Comparison of ENCODE assay signal across 26 cellular contexts in genomic region chr17:27783440-27783839, GRCh38. TPM values are rescaled to one million over a fixed set of nuclear protein-coding genes. Genes with fewer than 3 reads are reported as not detected.
"Had no signal": no experiment of that assay in that cellular context is flagged by ENCODE, and none has a peak within 500 bp of the region (broad histone marks: within the 10 kb centered on the region; RNA-seq: fewer than 3 reads in every experiment).

No MANE protein-coding gene starts in this region.

- H3K36me3 Mint-ChIP-seq: memory B cell; naive thymus-derived CD4-positive, alpha-beta T cell; natural killer cell treated with Interleukin-12 subunit alpha and Interleukin-12 subunit beta and Interleukin-15 and Interleukin-18, amount 100 ng/mL, for 72 hours; stimulated activated naive B cell treated with anti-CD40 and anti-IgM and Interleukin-4, amounts not matched to agents 10 μg/mL and 1 μg/mL and 100 μg/mL, for 72 hours had no signal

- DNase-seq: kidney glomerular epithelial cell; left cardiac atrium; midbrain; naive thymus-derived CD4-positive, alpha-beta T cell; stimulated activated CD4-positive, alpha-beta T cell treated with anti-CD3 and anti-CD28 coated beads, Interleukin-1b, Interleukin-23, amount 100 ng/mL, for 48 hours; stimulated activated CD4-positive, alpha-beta T cell treated with anti-CD3 and anti-CD28 coated beads, Interleukin-2, amount 100 ng/mL, for 48 hours; stimulated activated CD4-positive, alpha-beta T cell treated with anti-CD3 and anti-CD28 coated beads, Interleukin-4, amount 100 ng/mL, for 4 hours; stimulated activated naive B cell treated with anti-CD40 and anti-IgM and Interleukin-4, amounts not matched to agents 10 μg/mL and 1 μg/mL and 100 μg/mL, for 72 hours; stimulated activated naive CD8-positive, alpha-beta T cell treated with anti-CD3 and anti-CD28 coated beads, Interleukin-15, Interleukin-2, amounts not matched to agents 100 U/mL and 50 U/mL, for 24 hours; stomach; testis; thyroid gland; transverse colon; upper lobe of right lung had no signal

- H3K4me1 ChIP-seq: parathyroid adenoma, psoas muscle, right lobe of liver, stomach, testis, thyroid gland, transverse colon, upper lobe of right lung had no signal

- H3K4me3 ChIP-seq: heart left ventricle, hepatocyte, mucosa of descending colon, psoas muscle, right lobe of liver, smooth muscle cell, stomach, testis, thyroid gland, transverse colon, upper lobe of right lung had no signal

- H2AFZ ChIP-seq: hepatocyte, parathyroid adenoma had no signal

- H3K9me3 ChIP-seq: heart left ventricle, mucosa of descending colon, psoas muscle, right lobe of liver, stomach, testis, thyroid gland, transverse colon, upper lobe of right lung had no signal

- H3K4me1 Mint-ChIP-seq: memory B cell; naive thymus-derived CD4-positive, alpha-beta T cell; stimulated activated naive B cell treated with anti-CD40 and anti-IgM and Interleukin-4, amounts not matched to agents 10 μg/mL and 1 μg/mL and 100 μg/mL, for 72 hours had no signal

- H3K27me3 ChIP-seq: heart left ventricle, hepatocyte, right lobe of liver, stomach, testis, thyroid gland, transverse colon, upper lobe of right lung had no signal

- H3K9ac ChIP-seq: parathyroid adenoma had no signal

- H3K4me2 ChIP-seq: hepatocyte, smooth muscle cell had no signal

- H3K27ac Mint-ChIP-seq: memory B cell; naive thymus-derived CD4-positive, alpha-beta T cell; natural killer cell treated with Interleukin-12 subunit alpha and Interleukin-12 subunit beta and Interleukin-15 and Interleukin-18, amount 100 ng/mL, for 72 hours; stimulated activated naive B cell treated with anti-CD40 and anti-IgM and Interleukin-4, amounts not matched to agents 10 μg/mL and 1 μg/mL and 100 μg/mL, for 72 hours had no signal

- H3K4me3 Mint-ChIP-seq: memory B cell; naive thymus-derived CD4-positive, alpha-beta T cell; natural killer cell treated with Interleukin-12 subunit alpha and Interleukin-12 subunit beta and Interleukin-15 and Interleukin-18, amount 100 ng/mL, for 72 hours; stimulated activated naive B cell treated with anti-CD40 and anti-IgM and Interleukin-4, amounts not matched to agents 10 μg/mL and 1 μg/mL and 100 μg/mL, for 72 hours had no signal

- H3K36me3 ChIP-seq: heart left ventricle, right lobe of liver, stomach, thyroid gland, transverse colon, upper lobe of right lung had no signal

- H3K27ac ChIP-seq: hepatocyte, parathyroid adenoma, psoas muscle, right lobe of liver, stomach, testis, thyroid gland, transverse colon, upper lobe of right lung had no signal

- ATAC-seq: left lobe of liver; mucosa of descending colon; natural killer cell treated with Interleukin-12 subunit alpha and Interleukin-12 subunit beta and Interleukin-15 and Interleukin-18, amount 100 ng/mL, for 72 hours; psoas muscle; stimulated activated naive B cell treated with anti-CD40 and anti-IgM and Interleukin-4, amounts not matched to agents 10 μg/mL and 1 μg/mL and 100 μg/mL, for 72 hours; stimulated activated naive CD8-positive, alpha-beta T cell treated with anti-CD3 and anti-CD28 coated beads, Interleukin-15, Interleukin-2, amounts not matched to agents 100 U/mL and 50 U/mL, for 24 hours had no signal

- H3K9me3 Mint-ChIP-seq: memory B cell; naive thymus-derived CD4-positive, alpha-beta T cell; natural killer cell treated with Interleukin-12 subunit alpha and Interleukin-12 subunit beta and Interleukin-15 and Interleukin-18, amount 100 ng/mL, for 72 hours; stimulated activated naive B cell treated with anti-CD40 and anti-IgM and Interleukin-4, amounts not matched to agents 10 μg/mL and 1 μg/mL and 100 μg/mL, for 72 hours had no signal

RNA-seq across cellular contexts. Expression of gene NOS2, which starts 16.9 kb away (rescaled TPM):
- total RNA-seq: left lobe of liver; natural killer cell treated with Interleukin-12 subunit alpha and Interleukin-12 subunit beta and Interleukin-15 and Interleukin-18, amount 100 ng/mL, for 72 hours; osteocyte; smooth muscle cell had no signal
- polyA plus RNA-seq: keratinocyte; naive thymus-derived CD4-positive, alpha-beta T cell had no signal
